23 cellular contexts compared by ENCODE assay signal in the genomic region with DNA sequence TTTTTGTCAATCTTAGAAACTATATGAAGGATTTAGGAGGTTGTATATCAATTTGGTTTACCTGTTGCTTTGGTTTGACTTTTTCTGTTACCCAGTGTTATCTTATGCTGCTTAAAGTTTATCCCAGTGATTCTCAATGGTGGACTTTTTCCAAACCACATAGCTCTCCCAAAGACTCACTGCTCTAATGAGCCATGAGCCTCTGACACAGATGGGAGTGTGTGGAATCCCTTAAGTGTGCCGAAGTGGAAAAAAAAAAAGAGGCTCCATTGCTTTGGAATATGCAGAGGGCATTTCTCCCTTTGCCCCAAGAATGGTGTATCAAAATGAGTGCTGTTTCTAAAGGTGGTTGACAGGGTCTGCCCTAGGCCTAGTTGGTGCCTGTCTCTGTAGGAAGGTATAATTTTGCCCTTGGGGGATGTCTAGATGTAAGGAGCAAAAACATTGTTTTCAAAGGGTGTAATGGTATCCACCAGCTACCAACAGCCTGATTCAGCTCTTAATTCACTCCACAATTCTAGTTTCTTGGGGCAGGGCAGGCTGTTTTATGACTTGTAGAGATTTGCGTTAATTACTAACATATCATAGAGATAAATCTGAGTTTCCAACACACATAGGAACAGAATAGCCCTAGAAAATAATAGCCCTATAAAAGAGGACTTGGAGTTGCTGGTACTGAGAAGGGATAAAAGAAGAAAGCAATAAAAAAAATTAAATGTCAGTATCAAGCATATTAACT.
A peak's percentile ranks its signal among the peaks of the same experiment; 100 is the strongest.
DNase-seq lines count a peak whose midpoint lies in the region; ATAC-seq, FAIRE-seq and TF ChIP-seq lines count a peak whose summit lies in the region.
"Had no signal": no experiment of that assay in that cellular context is flagged by ENCODE, and none has a peak within 500 bp of the region (broad histone marks: within the 10 kb centered on the region; RNA-seq: fewer than 3 reads in every experiment).

No MANE protein-coding gene starts in this region.

- no peak overlapping the region for H3K27ac Mint-ChIP-seq in activated T-cell treated with anti-CD3 and anti-CD28 coated beads, Interleukin-2, amount 50 U/mL, for 24 hours
- H3K27ac Mint-ChIP-seq: activated CD8-positive, alpha-beta T cell treated with anti-CD3 and anti-CD28 coated beads, Interleukin-2, amount 10 ng/mL, durations not matched to agents 7 days and 5 days; CD4-positive, alpha-beta T cell; natural killer cell had no signal

- FAIRE-seq in endometrium (lab: Jason Lieb, UNC), result peak; percentile 51
- FAIRE-seq: A204.1 had no signal

- peaks cover 6% of the 10 kb centered on the region; the same call in 1 of the 2 replicates for H3K4me1 ChIP-seq in HEK293 (ENCODE audit: control insufficient read depth, insufficient read depth, low read length)
- H3K4me1 ChIP-seq: spleen had no signal

- H3K4me3 Mint-ChIP-seq in activated T-cell treated with anti-CD3 and anti-CD28 coated beads, Interleukin-2, amount 50 U/mL, for 24 hours, result no peak overlapping the region
- H3K4me3 Mint-ChIP-seq: activated CD8-positive, alpha-beta T cell treated with anti-CD3 and anti-CD28 coated beads, Interleukin-2, amount 10 ng/mL, durations not matched to agents 7 days and 5 days; CD4-positive, alpha-beta T cell; central memory CD8-positive, alpha-beta T cell; natural killer cell had no signal

- no peak for TF ChIP-seq CTCF in HEK293 (tag by site-specific recombination; IDR thresholded peaks at IDR 0.05)

- H3K4me1 Mint-ChIP-seq in activated T-cell treated with anti-CD3 and anti-CD28 coated beads, Interleukin-2, amount 50 U/mL, for 24 hours (ENCODE audit: low read depth), result no peaks in the 10 kb centered on the region
- H3K4me1 Mint-ChIP-seq: central memory CD8-positive, alpha-beta T cell; natural killer cell had no signal

- no peak overlapping the region for H3K4me3 ChIP-seq in HEK293 (ENCODE audit: low read depth, low read length)
- H3K4me3 ChIP-seq: gastroesophageal sphincter, lower lobe of right lung, MG63, spleen, tibial nerve had no signal

- H3K9me3 ChIP-seq in HEK293 (ENCODE audit: control insufficient read depth, insufficient read depth, low read depth, low read length), result no peaks in the 10 kb centered on the region
- H3K9me3 ChIP-seq: gastroesophageal sphincter, lower lobe of right lung, MG63, spleen, tibial nerve had no signal

- no peaks in the 10 kb centered on the region for H3K36me3 Mint-ChIP-seq in activated T-cell treated with anti-CD3 and anti-CD28 coated beads, Interleukin-2, amount 50 U/mL, for 24 hours (ENCODE audit: low read depth)
- H3K36me3 Mint-ChIP-seq: natural killer cell had no signal

- no peaks in the 10 kb centered on the region for H3K27me3 Mint-ChIP-seq in activated T-cell treated with anti-CD3 and anti-CD28 coated beads, Interleukin-2, amount 50 U/mL, for 24 hours
- H3K27me3 Mint-ChIP-seq: CD4-positive, alpha-beta T cell; central memory CD8-positive, alpha-beta T cell had no signal

- CTCF ChIA-PET in HEK293 (lab: Yijun Ruan, JAX), result no interaction called here

- POLR2A ChIA-PET in HEK293 (lab: Yijun Ruan, JAX), result no interaction called here

- no peak for ATAC-seq in GM21515 (IDR thresholded peaks at IDR 0.05; ENCODE audit: unreplicated experiment)
- ATAC-seq: activated CD8-positive, alpha-beta T cell treated with anti-CD3 and anti-CD28 coated beads, Interleukin-2, amount 10 ng/mL, durations not matched to agents 7 days and 5 days; gastroesophageal sphincter; lower lobe of right lung; natural killer cell had no signal

- no peak overlapping the region for H3K27ac ChIP-seq in HEK293 (ENCODE audit: extremely low read depth, low read depth, low read length)
- H3K27ac ChIP-seq: gastroesophageal sphincter, lower lobe of right lung, tibial nerve had no signal

- no peaks in the 10 kb centered on the region for H3K9me3 Mint-ChIP-seq in activated T-cell treated with anti-CD3 and anti-CD28 coated beads, Interleukin-2, amount 50 U/mL, for 24 hours
- H3K9me3 Mint-ChIP-seq: CD4-positive, alpha-beta T cell; central memory CD8-positive, alpha-beta T cell; natural killer cell had no signal

- no peaks in the 10 kb centered on the region for H3K36me3 ChIP-seq in HEK293 (ENCODE audit: control insufficient read depth in 2 of 2, insufficient read depth in 1 of 2, low read length in 2 of 2)
- H3K36me3 ChIP-seq: gastroesophageal sphincter, lower lobe of right lung, MG63, spleen, tibial nerve had no signal

- DNase-seq in A172 (ENCODE audit: low spot score), result peak; percentile 27
- DNase-seq in kidney tubule cell (ENCODE audit: low spot score), result peak; percentile 84
- no peak for DNase-seq in activated T-cell treated with anti-CD3 and anti-CD28 coated beads, Interleukin-2, amount 50 U/mL, for 24 hours
- DNase-seq in activated CD8-positive, alpha-beta memory T cell treated with anti-CD3 and anti-CD28 coated beads for 24 hours, result no peak
- DNase-seq in HuH-7 (ENCODE audit: low spot score), result no peak
- DNase-seq: activated CD8-positive, alpha-beta T cell treated with anti-CD3 and anti-CD28 coated beads, Interleukin-2, amount 10 ng/mL, durations not matched to agents 7 days and 5 days; CD4-positive, alpha-beta T cell; DMS79; effector memory CD4-positive, alpha-beta T cell; lower lobe of right lung; MG63; natural killer cell; NCI-H187; Right ventricle myocardium superior; spleen; T-helper 1 cell had no signal

TF ChIP-seq in HEK293, 187 proteins besides CTCF, POLR2A, EP300 and RAD21:
- TF ChIP-seq, protein P1, sequence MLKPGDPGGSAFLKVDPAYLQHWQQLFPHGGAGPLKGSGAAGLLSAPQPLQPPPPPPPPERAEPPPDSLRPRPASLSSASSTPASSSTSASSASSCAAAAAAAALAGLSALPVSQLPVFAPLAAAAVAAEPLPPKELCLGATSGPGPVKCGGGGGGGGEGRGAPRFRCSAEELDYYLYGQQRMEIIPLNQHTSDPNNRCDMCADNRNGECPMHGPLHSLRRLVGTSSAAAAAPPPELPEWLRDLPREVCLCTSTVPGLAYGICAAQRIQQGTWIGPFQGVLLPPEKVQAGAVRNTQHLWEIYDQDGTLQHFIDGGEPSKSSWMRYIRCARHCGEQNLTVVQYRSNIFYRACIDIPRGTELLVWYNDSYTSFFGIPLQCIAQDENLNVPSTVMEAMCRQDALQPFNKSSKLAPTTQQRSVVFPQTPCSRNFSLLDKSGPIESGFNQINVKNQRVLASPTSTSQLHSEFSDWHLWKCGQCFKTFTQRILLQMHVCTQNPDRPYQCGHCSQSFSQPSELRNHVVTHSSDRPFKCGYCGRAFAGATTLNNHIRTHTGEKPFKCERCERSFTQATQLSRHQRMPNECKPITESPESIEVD (tag by site-specific recombination; IDR thresholded peaks at IDR 0.05), result peak; percentile 17; the same call in 1 of the 2 replicates
- TF ChIP-seq SCRT2 (tag by site-specific recombination; IDR thresholded peaks at IDR 0.05) (peak; percentile 55), OSR2 (tag by site-specific recombination; IDR thresholded peaks at IDR 0.05) (no peak)

Comparison
In these comparisons a context has a peak if more than half of its experiments do, and no peak if none do; other contexts are left out.
1. DNase-seq: peak in A172 (single experiment) and kidney tubule cell (single experiment); none in activated T-cell treated with anti-CD3 and anti-CD28 coated beads, Interleukin-2, amount 50 U/mL, for 24 hours (single experiment), activated CD8-positive, alpha-beta memory T cell treated with anti-CD3 and anti-CD28 coated beads for 24 hours (single experiment) and HuH-7 (single experiment).